1 cellular context compared by ENCODE assay signal in the genomic region with DNA sequence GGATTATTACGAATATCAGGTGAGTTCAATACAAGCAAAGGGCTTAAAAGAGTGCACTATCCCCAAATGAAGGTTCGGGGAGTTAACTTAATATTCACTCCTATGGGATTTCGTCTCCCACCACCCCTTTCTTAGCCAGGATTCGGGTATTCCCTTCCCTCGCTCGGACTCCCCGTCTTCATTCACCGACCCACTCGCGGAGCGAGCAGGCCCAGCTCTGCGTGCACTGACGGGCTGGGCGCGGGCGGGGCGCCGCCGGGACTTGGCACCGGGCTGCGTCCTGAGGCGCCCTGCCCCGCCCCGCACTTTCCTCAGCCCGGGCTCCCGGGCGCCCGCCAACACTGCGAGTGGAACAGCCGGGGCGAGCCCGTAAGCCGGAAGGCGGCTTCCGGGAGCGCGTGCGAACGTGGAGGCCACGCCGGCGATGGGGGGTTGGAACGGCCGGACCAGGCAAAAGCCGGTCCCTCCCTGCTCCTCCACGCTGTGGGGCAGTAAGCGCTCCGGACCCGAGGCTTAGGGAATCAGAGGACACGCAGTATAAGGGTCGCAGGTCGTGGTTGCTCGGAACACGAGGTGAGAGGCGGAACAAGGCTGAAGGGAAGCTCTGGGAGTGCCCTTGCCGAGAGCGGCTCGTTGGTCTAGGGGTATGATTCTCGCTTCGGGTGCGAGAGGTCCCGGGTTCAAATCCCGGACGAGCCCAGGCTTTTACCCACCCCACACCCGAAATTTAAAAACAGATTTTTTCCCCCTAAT.
TF ChIP-seq lines count a peak whose summit lies in the region.

No MANE protein-coding gene starts in this region.

TF ChIP-seq in liver, 16 proteins besides CTCF, POLR2A, EP300 and RAD21 (continued from another document):
- TF ChIP-seq NR2F2 (IDR thresholded peaks at IDR 0.05) (peak; percentile 62), GABPA (IDR thresholded peaks at IDR 0.05 in 1 of 2, conservative IDR thresholded peaks at IDR 0.05 in 1 of 2) (peak in 1 of 2 donors; percentile 19)
